ENCODE assay signal across 13 cellular contexts in genomic region chr3:132522353-132522752, GRCh38.
DNase-seq lines count a peak whose midpoint lies in the region; ATAC-seq and TF ChIP-seq lines count a peak whose summit lies in the region.
"Had no signal": no experiment of that assay in that cellular context is flagged by ENCODE, and none has a peak within 500 bp of the region (broad histone marks: within the 10 kb centered on the region; RNA-seq: fewer than 3 reads in every experiment).

No MANE protein-coding gene starts in this region.

- peaks cover 0 to 49% of the 10 kb centered on the region in 2 donors for H3K36me3 ChIP-seq in adrenal gland (replicated peaks in 1 of 2)

- TF ChIP-seq POLR2A in adrenal gland (IDR thresholded peaks at IDR 0.05) (no peak), erythroblast (IDR thresholded peaks at IDR 0.05; ENCODE audit: low read length) (no peak)

- H3K27me3 ChIP-seq in adrenal gland: no peaks in the 10 kb centered on the region
- H3K27me3 ChIP-seq: suprapubic skin had no signal

- H3K4me1 ChIP-seq in adrenal gland (replicated peaks in 1 of 2): peaks cover 0 to 10% of the 10 kb centered on the region in 2 donors
- H3K4me1 ChIP-seq: suprapubic skin had no signal

- 75 to 93% (median 83%) methylated on average over 3 of the region's 3 CpGs for WGBS in adrenal gland, 4 donors

- DNase-seq in GM10248 (ENCODE audit: extremely low spot score) (peak; percentile 31), adrenal gland (no peak), erythroblast (lab: John Stamatoyannopoulos, UW) (no peak), RWPE1 (ENCODE audit: low spot score) (no peak)
- DNase-seq: cortex of kidney; MV-4-11; stimulated activated CD4-positive, alpha-beta T cell treated with anti-CD3 and anti-CD28 coated beads, Interleukin-4, amount 100 ng/mL, for 24 hours; SW 1271 had no signal

- POLR2A ChIA-PET in GM10248 (lab: Yijun Ruan, JAX) (no interaction called here), RWPE1 (lab: Yijun Ruan, JAX; ENCODE audit: low non-redundant PET) (no interaction called here)

- no peak overlapping the region for H3K4me3 ChIP-seq in adrenal gland
- H3K4me3 ChIP-seq: suprapubic skin had no signal

- ATAC-seq in GM19023 (IDR thresholded peaks at IDR 0.05; ENCODE audit: unreplicated experiment) (peak; percentile 70), HG02678 (IDR thresholded peaks at IDR 0.05; ENCODE audit: unreplicated experiment) (peak; percentile 91), HG03565 (IDR thresholded peaks at IDR 0.05; ENCODE audit: unreplicated experiment) (peak; percentile 89), GM21576 (IDR thresholded peaks at IDR 0.05; ENCODE audit: unreplicated experiment) (no peak)

- CTCF ChIA-PET in GM10248 (lab: Yijun Ruan, JAX): interaction anchor here (1.4 to 10.2 kb wide), 5 partner anchors 8 to 23 kb away, joined by 4 to 84 read pairs (median 12); no protein-coding TSS in a partner anchor
- CTCF ChIA-PET in RWPE1 (lab: Yijun Ruan, JAX): no interaction called here

- intact Hi-C loops in adrenal gland (cut with DNase I): loop anchor here in 1 of 2 donors (10.0 kb wide), 1 partner anchor 48 kb away; no protein-coding TSS in a partner anchor

- H3K27ac ChIP-seq in adrenal gland (no peak overlapping the region), RWPE1 (no peak overlapping the region)
- H3K27ac ChIP-seq: suprapubic skin had no signal

- TF ChIP-seq CTCF in GM10248 (IDR thresholded peaks at IDR 0.05; ENCODE audit: control extremely low read depth, extremely low read depth, low read depth, missing control alignments) (no peak), adrenal gland (IDR thresholded peaks at IDR 0.05) (no peak), RWPE1 (conservative IDR thresholded peaks at IDR 0.05; ENCODE audit: low read depth) (no peak)

- no peaks in the 10 kb centered on the region for H3K9me3 ChIP-seq in adrenal gland (replicated peaks in 1 of 3)
- H3K9me3 ChIP-seq: suprapubic skin had no signal
